Comparison of ENCODE assay signal across 19 cellular contexts in genomic region chr7:45646996-45647411, GRCh38.
A peak's percentile ranks its signal among the peaks of the same experiment; 100 is the strongest.
DNase-seq lines count a peak whose midpoint lies in the region; ATAC-seq lines count a peak whose summit lies in the region.
"Had no signal": no experiment of that assay in that cellular context is flagged by ENCODE, and none has a peak within 500 bp of the region (broad histone marks: within the 10 kb centered on the region; RNA-seq: fewer than 3 reads in every experiment).

No MANE protein-coding gene starts in this region.

- H3K9me3 Mint-ChIP-seq in activated CD8-positive, alpha-beta memory T cell treated with anti-CD3 and anti-CD28 coated beads, Interleukin-2, amount 10 ng/mL, durations not matched to agents 7 days and 5 days (ENCODE audit: low read depth), result no peaks in the 10 kb centered on the region
- H3K9me3 Mint-ChIP-seq: activated naive CD8-positive, alpha-beta T cell treated with anti-CD3 and anti-CD28 coated beads, Interleukin-2, amount 50 U/mL, for 24 hours; activated T-cell treated with anti-CD3 and anti-CD28 coated beads, Interleukin-2, amount 50 U/mL, for 24 hours; CD4-positive, alpha-beta T cell; central memory CD8-positive, alpha-beta T cell; IgD-negative memory B cell had no signal

- no peak overlapping the region for H3K4me3 Mint-ChIP-seq in activated CD8-positive, alpha-beta memory T cell treated with anti-CD3 and anti-CD28 coated beads, Interleukin-2, amount 10 ng/mL, durations not matched to agents 7 days and 5 days
- H3K4me3 Mint-ChIP-seq: activated naive CD8-positive, alpha-beta T cell treated with anti-CD3 and anti-CD28 coated beads, Interleukin-2, amount 50 U/mL, for 24 hours; activated T-cell treated with anti-CD3 and anti-CD28 coated beads, Interleukin-2, amount 50 U/mL, for 24 hours; CD4-positive, alpha-beta T cell; central memory CD8-positive, alpha-beta T cell; IgD-negative memory B cell; T-cell had no signal

- no peak for ATAC-seq in activated CD8-positive, alpha-beta memory T cell treated with anti-CD3 and anti-CD28 coated beads, Interleukin-2, amount 10 ng/mL, durations not matched to agents 7 days and 5 days
- peak; percentile 72 for ATAC-seq in left ventricle myocardium superior
- peak; percentile 14 for ATAC-seq in sciatic nerve
- no peak for ATAC-seq in GM21360 (IDR thresholded peaks at IDR 0.05; ENCODE audit: unreplicated experiment)
- ATAC-seq: activated naive CD8-positive, alpha-beta T cell treated with anti-CD3 and anti-CD28 coated beads, Interleukin-2, amount 50 U/mL, for 24 hours; PC-3; T-cell had no signal

- DNase-seq in NCI-H1092 treated with DMSO at 0.1 percent for 48 hours (lab: John Stamatoyannopoulos, UW) (peak; percentile 4), NCI-H1092 (lab: John Stamatoyannopoulos, UW) (no peak), left ventricle myocardium superior (peak; percentile 41), sciatic nerve (ENCODE audit: low spot score) (no peak), GM19240 (ENCODE audit: insufficient read length, low spot score) (no peak)
- peak; percentile 21 for DNase-seq in activated CD8-positive, alpha-beta memory T cell treated with anti-CD3 and anti-CD28 coated beads, Interleukin-2, amount 10 ng/mL, durations not matched to agents 7 days and 5 days
- no peak for DNase-seq in activated effector memory CD4-positive, alpha-beta T cell treated with Interleukin-2 at 50 U/mL for 16 hours
- DNase-seq: activated naive CD8-positive, alpha-beta T cell treated with anti-CD3 and anti-CD28 coated beads, Interleukin-2, amount 50 U/mL, for 24 hours; activated T-cell treated with anti-CD3 and anti-CD28 coated beads, Interleukin-2, amount 50 U/mL, for 24 hours; CD4-positive, alpha-beta T cell; GOT3; NCI-H1105 treated with DMSO at 0.1 percent for 48 hours; PC-3; stimulated activated CD4-positive, alpha-beta T cell treated with anti-CD3 and anti-CD28 coated beads, Interleukin-2, amount 100 ng/mL, for 24 hours; T-cell; upper lobe of left lung had no signal

- CTCF ChIA-PET in activated CD8-positive, alpha-beta memory T cell treated with anti-CD3 and anti-CD28 coated beads, Interleukin-2, amount 10 ng/mL, durations not matched to agents 7 days and 5 days (lab: Charles Lee), result interaction anchor here (1.5 kb wide), 1 partner anchor 17 kb away, joined by 3 read pairs; no protein-coding TSS in a partner anchor

- H3K36me3 Mint-ChIP-seq in activated CD8-positive, alpha-beta memory T cell treated with anti-CD3 and anti-CD28 coated beads, Interleukin-2, amount 10 ng/mL, durations not matched to agents 7 days and 5 days, result no peaks in the 10 kb centered on the region
- H3K36me3 Mint-ChIP-seq: IgD-negative memory B cell, T-cell had no signal

- H3K27ac Mint-ChIP-seq in activated CD8-positive, alpha-beta memory T cell treated with anti-CD3 and anti-CD28 coated beads, Interleukin-2, amount 10 ng/mL, durations not matched to agents 7 days and 5 days, result no peak overlapping the region
- H3K27ac Mint-ChIP-seq: activated naive CD8-positive, alpha-beta T cell treated with anti-CD3 and anti-CD28 coated beads, Interleukin-2, amount 50 U/mL, for 24 hours; activated T-cell treated with anti-CD3 and anti-CD28 coated beads, Interleukin-2, amount 50 U/mL, for 24 hours; CD4-positive, alpha-beta T cell; IgD-negative memory B cell; T-cell had no signal

- intact Hi-C loops in left ventricle myocardium superior (cut with micrococcal nuclease) (no loop called here), sciatic nerve (cut with DNase I) (no loop called here)

- no peaks in the 10 kb centered on the region for H3K27me3 Mint-ChIP-seq in activated CD8-positive, alpha-beta memory T cell treated with anti-CD3 and anti-CD28 coated beads, Interleukin-2, amount 10 ng/mL, durations not matched to agents 7 days and 5 days
- H3K27me3 Mint-ChIP-seq: activated naive CD8-positive, alpha-beta T cell treated with anti-CD3 and anti-CD28 coated beads, Interleukin-2, amount 50 U/mL, for 24 hours; activated T-cell treated with anti-CD3 and anti-CD28 coated beads, Interleukin-2, amount 50 U/mL, for 24 hours; CD4-positive, alpha-beta T cell had no signal

- peaks cover 11% of the 10 kb centered on the region for H3K4me1 Mint-ChIP-seq in activated CD8-positive, alpha-beta memory T cell treated with anti-CD3 and anti-CD28 coated beads, Interleukin-2, amount 10 ng/mL, durations not matched to agents 7 days and 5 days
- H3K4me1 Mint-ChIP-seq: activated naive CD8-positive, alpha-beta T cell treated with anti-CD3 and anti-CD28 coated beads, Interleukin-2, amount 50 U/mL, for 24 hours; central memory CD8-positive, alpha-beta T cell had no signal

Comparison
In these comparisons a context has a peak if more than half of its experiments do, and no peak if none do; other contexts are left out.
1. DNase-seq: peak in NCI-H1092 treated with DMSO at 0.1 percent for 48 hours (single experiment), activated CD8-positive, alpha-beta memory T cell treated with anti-CD3 and anti-CD28 coated beads, Interleukin-2, amount 10 ng/mL, durations not matched to agents 7 days and 5 days (single experiment) and left ventricle myocardium superior (single experiment); none in NCI-H1092 (single experiment), sciatic nerve (single experiment), GM19240 (single experiment) and activated effector memory CD4-positive, alpha-beta T cell treated with Interleukin-2 at 50 U/mL for 16 hours (single experiment).
2. ATAC-seq: peak in left ventricle myocardium superior (single experiment) and sciatic nerve (single experiment); none in activated CD8-positive, alpha-beta memory T cell treated with anti-CD3 and anti-CD28 coated beads, Interleukin-2, amount 10 ng/mL, durations not matched to agents 7 days and 5 days (single experiment) and GM21360 (single experiment).